ENCODE assay signal across 1 cellular context in the genomic region with DNA sequence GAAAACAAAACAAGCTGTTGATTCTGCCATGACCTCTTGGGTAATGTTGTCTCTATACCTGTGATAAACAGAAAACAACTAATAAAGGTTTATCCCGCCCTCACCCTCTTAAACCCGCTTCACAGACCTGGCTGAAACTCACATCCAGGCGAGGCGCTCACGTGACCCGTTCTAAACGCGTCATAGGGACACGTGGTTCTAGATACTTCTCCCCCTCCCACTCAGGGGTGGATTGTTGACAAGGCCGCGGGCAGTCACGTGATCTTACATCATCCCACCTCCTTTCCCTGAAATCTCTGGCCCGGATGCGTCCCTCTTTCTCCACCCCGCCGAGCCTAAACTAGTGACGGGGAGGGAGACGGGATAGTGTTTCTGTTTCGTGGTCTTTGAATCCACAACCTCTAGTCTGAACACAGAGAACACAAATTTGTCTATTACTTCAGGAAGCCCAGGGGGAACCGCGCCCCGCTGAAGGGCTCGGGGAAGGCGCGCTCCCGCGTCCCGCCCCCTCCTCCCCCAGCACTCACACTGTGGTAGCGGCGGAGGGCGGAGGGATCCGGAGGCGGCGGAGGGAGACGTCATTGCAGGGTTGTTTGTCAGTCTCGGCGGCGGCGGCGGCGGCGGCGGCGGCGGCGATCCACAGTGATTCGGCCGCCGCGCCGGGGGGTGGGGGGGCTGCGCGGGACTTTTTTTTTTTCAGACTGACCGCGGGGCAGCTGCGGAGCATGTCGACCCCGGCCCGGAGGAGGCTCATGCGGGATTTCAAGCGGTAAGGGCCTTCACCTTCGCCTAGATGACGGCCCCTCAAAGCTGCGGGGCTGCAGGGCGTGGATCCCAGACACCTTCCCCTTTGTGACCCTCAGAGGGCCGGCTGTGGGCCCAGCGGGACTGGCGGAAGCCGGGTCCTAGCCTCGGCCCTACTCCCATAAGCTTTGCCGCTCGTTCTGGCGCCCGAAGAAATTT.
TF ChIP-seq lines count a peak whose summit lies in the region.

TSS of gene UBE2B (plus strand) at position 699 of the 963 bp plus-strand sequence. CDS start at position 726, 27 bp downstream.

TF ChIP-seq in HepG2, 621 proteins besides CTCF, POLR2A, EP300 and RAD21 (continued from another document and continues in another):
- TF ChIP-seq SOX6 (IDR thresholded peaks at IDR 0.05): no peak
- TF ChIP-seq SOX6 (CRISPR knock-in tag; IDR thresholded peaks at IDR 0.05): peak; percentile 44; the same call in 1 of the 2 replicates
- TF ChIP-seq ZNF34 (CRISPR knock-in tag; IDR thresholded peaks at IDR 0.05; ENCODE audit: borderline replicate concordance): peak; percentile 91; the same call in 1 of the 2 replicates
- peak; percentile 26 to 38; a peak in 2 of 4 replicates for TF ChIP-seq NR2F1 (CRISPR knock-in tag; IDR thresholded peaks at IDR 0.05)
- peak; percentile 88 for TF ChIP-seq HDAC1 (CRISPR knock-in tag; IDR thresholded peaks at IDR 0.05)
- TF ChIP-seq ZNF292 (CRISPR knock-in tag; IDR thresholded peaks at IDR 0.05; ENCODE audit: borderline replicate concordance, low read depth): no peak
- no peak; the same call in 1 of the 2 replicates for TF ChIP-seq HINFP (CRISPR knock-in tag; IDR thresholded peaks at IDR 0.05; ENCODE audit: low read depth)
- peak; percentile 72; the same call in 1 of the 2 replicates for TF ChIP-seq ZNF335 (CRISPR knock-in tag; IDR thresholded peaks at IDR 0.05)
- TF ChIP-seq TAF1 (CRISPR knock-in tag; IDR thresholded peaks at IDR 0.05): peak; percentile 75
- TF ChIP-seq, protein P1, sequence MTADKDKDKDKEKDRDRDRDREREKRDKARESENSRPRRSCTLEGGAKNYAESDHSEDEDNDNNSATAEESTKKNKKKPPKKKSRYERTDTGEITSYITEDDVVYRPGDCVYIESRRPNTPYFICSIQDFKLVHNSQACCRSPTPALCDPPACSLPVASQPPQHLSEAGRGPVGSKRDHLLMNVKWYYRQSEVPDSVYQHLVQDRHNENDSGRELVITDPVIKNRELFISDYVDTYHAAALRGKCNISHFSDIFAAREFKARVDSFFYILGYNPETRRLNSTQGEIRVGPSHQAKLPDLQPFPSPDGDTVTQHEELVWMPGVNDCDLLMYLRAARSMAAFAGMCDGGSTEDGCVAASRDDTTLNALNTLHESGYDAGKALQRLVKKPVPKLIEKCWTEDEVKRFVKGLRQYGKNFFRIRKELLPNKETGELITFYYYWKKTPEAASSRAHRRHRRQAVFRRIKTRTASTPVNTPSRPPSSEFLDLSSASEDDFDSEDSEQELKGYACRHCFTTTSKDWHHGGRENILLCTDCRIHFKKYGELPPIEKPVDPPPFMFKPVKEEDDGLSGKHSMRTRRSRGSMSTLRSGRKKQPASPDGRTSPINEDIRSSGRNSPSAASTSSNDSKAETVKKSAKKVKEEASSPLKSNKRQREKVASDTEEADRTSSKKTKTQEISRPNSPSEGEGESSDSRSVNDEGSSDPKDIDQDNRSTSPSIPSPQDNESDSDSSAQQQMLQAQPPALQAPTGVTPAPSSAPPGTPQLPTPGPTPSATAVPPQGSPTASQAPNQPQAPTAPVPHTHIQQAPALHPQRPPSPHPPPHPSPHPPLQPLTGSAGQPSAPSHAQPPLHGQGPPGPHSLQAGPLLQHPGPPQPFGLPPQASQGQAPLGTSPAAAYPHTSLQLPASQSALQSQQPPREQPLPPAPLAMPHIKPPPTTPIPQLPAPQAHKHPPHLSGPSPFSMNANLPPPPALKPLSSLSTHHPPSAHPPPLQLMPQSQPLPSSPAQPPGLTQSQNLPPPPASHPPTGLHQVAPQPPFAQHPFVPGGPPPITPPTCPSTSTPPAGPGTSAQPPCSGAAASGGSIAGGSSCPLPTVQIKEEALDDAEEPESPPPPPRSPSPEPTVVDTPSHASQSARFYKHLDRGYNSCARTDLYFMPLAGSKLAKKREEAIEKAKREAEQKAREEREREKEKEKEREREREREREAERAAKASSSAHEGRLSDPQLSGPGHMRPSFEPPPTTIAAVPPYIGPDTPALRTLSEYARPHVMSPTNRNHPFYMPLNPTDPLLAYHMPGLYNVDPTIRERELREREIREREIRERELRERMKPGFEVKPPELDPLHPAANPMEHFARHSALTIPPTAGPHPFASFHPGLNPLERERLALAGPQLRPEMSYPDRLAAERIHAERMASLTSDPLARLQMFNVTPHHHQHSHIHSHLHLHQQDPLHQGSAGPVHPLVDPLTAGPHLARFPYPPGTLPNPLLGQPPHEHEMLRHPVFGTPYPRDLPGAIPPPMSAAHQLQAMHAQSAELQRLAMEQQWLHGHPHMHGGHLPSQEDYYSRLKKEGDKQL (CRISPR knock-in tag; IDR thresholded peaks at IDR 0.05; ENCODE audit: low read depth): peak; percentile 11; the same call in 1 of the 2 replicates
- no peak for TF ChIP-seq SNRNP70 (IDR thresholded peaks at IDR 0.05; ENCODE audit: low read depth, low read length)
- TF ChIP-seq ZNF768 (CRISPR knock-in tag; IDR thresholded peaks at IDR 0.05): peak; percentile 53; the same call in 1 of the 2 replicates
- TF ChIP-seq, protein P2, sequence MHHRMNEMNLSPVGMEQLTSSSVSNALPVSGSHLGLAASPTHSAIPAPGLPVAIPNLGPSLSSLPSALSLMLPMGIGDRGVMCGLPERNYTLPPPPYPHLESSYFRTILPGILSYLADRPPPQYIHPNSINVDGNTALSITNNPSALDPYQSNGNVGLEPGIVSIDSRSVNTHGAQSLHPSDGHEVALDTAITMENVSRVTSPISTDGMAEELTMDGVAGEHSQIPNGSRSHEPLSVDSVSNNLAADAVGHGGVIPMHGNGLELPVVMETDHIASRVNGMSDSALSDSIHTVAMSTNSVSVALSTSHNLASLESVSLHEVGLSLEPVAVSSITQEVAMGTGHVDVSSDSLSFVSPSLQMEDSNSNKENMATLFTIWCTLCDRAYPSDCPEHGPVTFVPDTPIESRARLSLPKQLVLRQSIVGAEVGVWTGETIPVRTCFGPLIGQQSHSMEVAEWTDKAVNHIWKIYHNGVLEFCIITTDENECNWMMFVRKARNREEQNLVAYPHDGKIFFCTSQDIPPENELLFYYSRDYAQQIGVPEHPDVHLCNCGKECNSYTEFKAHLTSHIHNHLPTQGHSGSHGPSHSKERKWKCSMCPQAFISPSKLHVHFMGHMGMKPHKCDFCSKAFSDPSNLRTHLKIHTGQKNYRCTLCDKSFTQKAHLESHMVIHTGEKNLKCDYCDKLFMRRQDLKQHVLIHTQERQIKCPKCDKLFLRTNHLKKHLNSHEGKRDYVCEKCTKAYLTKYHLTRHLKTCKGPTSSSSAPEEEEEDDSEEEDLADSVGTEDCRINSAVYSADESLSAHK (CRISPR knock-in tag; IDR thresholded peaks at IDR 0.05; ENCODE audit: borderline replicate concordance): no peak
- peak; percentile 64; the same call in 1 of the 2 replicates for TF ChIP-seq ZNF703 (CRISPR knock-in tag; IDR thresholded peaks at IDR 0.05; ENCODE audit: borderline replicate concordance)
- no peak for TF ChIP-seq ZNF879 (CRISPR knock-in tag; IDR thresholded peaks at IDR 0.05)
- no peak for TF ChIP-seq PHB2 (IDR thresholded peaks at IDR 0.05; ENCODE audit: partially characterized antibody)
- peak; percentile 70; the same call in 1 of the 2 replicates for TF ChIP-seq MAZ (IDR thresholded peaks at IDR 0.05; ENCODE audit: borderline replicate concordance, low read depth, low read length)
- TF ChIP-seq MAZ (CRISPR knock-in tag; IDR thresholded peaks at IDR 0.05; ENCODE audit: low read depth): peak; percentile 79
- no peak for TF ChIP-seq ZNF10 (CRISPR knock-in tag; IDR thresholded peaks at IDR 0.05; ENCODE audit: borderline replicate concordance, low read depth)
- TF ChIP-seq ZNF234 (CRISPR knock-in tag; conservative IDR thresholded peaks at IDR 0.05): no peak
- no peak for TF ChIP-seq ZNF552 (CRISPR knock-in tag; IDR thresholded peaks at IDR 0.05; ENCODE audit: borderline replicate concordance)
- no peak for TF ChIP-seq ZNF749 (CRISPR knock-in tag; IDR thresholded peaks at IDR 0.05; ENCODE audit: borderline replicate concordance)
- TF ChIP-seq MTF2 (CRISPR knock-in tag; IDR thresholded peaks at IDR 0.05; ENCODE audit: borderline replicate concordance): no peak
- TF ChIP-seq PHF20 (CRISPR knock-in tag; IDR thresholded peaks at IDR 0.05): peak; percentile 80
- no peak for TF ChIP-seq ZFAT (CRISPR knock-in tag; conservative IDR thresholded peaks at IDR 0.05)
- TF ChIP-seq, protein P3, sequence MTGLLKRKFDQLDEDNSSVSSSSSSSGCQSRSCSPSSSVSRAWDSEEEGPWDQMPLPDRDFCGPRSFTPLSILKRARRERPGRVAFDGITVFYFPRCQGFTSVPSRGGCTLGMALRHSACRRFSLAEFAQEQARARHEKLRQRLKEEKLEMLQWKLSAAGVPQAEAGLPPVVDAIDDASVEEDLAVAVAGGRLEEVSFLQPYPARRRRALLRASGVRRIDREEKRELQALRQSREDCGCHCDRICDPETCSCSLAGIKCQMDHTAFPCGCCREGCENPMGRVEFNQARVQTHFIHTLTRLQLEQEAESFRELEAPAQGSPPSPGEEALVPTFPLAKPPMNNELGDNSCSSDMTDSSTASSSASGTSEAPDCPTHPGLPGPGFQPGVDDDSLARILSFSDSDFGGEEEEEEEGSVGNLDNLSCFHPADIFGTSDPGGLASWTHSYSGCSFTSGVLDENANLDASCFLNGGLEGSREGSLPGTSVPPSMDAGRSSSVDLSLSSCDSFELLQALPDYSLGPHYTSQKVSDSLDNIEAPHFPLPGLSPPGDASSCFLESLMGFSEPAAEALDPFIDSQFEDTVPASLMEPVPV (CRISPR knock-in tag; IDR thresholded peaks at IDR 0.05): peak; percentile 42; the same call in 1 of the 2 replicates
- TF ChIP-seq ZMYM4 (CRISPR knock-in tag; IDR thresholded peaks at IDR 0.05): peak; percentile 84
- TF ChIP-seq GABPB1 (CRISPR knock-in tag; IDR thresholded peaks at IDR 0.05): peak; percentile 89
- TF ChIP-seq MEIS1 (CRISPR knock-in tag; IDR thresholded peaks at IDR 0.05; ENCODE audit: borderline replicate concordance): peak; percentile 35; the same call in 1 of the 2 replicates
- TF ChIP-seq GTF3A (CRISPR knock-in tag; conservative IDR thresholded peaks at IDR 0.05): no peak
- TF ChIP-seq MBD4 (IDR thresholded peaks at IDR 0.05; ENCODE audit: borderline replicate concordance, low read length): no peak
- TF ChIP-seq, protein P4, sequence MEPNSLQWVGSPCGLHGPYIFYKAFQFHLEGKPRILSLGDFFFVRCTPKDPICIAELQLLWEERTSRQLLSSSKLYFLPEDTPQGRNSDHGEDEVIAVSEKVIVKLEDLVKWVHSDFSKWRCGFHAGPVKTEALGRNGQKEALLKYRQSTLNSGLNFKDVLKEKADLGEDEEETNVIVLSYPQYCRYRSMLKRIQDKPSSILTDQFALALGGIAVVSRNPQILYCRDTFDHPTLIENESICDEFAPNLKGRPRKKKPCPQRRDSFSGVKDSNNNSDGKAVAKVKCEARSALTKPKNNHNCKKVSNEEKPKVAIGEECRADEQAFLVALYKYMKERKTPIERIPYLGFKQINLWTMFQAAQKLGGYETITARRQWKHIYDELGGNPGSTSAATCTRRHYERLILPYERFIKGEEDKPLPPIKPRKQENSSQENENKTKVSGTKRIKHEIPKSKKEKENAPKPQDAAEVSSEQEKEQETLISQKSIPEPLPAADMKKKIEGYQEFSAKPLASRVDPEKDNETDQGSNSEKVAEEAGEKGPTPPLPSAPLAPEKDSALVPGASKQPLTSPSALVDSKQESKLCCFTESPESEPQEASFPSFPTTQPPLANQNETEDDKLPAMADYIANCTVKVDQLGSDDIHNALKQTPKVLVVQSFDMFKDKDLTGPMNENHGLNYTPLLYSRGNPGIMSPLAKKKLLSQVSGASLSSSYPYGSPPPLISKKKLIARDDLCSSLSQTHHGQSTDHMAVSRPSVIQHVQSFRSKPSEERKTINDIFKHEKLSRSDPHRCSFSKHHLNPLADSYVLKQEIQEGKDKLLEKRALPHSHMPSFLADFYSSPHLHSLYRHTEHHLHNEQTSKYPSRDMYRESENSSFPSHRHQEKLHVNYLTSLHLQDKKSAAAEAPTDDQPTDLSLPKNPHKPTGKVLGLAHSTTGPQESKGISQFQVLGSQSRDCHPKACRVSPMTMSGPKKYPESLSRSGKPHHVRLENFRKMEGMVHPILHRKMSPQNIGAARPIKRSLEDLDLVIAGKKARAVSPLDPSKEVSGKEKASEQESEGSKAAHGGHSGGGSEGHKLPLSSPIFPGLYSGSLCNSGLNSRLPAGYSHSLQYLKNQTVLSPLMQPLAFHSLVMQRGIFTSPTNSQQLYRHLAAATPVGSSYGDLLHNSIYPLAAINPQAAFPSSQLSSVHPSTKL (CRISPR knock-in tag; IDR thresholded peaks at IDR 0.05): peak; percentile 68
- TF ChIP-seq ZNF333 (CRISPR knock-in tag; IDR thresholded peaks at IDR 0.05; ENCODE audit: borderline replicate concordance): no peak
- no peak for TF ChIP-seq ZNF616 (CRISPR knock-in tag; IDR thresholded peaks at IDR 0.05; ENCODE audit: low read depth)
- peak; percentile 38 for TF ChIP-seq BCL6 (CRISPR knock-in tag; IDR thresholded peaks at IDR 0.05)
- peak; percentile 73; the same call in 1 of the 3 replicates for TF ChIP-seq MXI1 (IDR thresholded peaks at IDR 0.05; ENCODE audit: borderline replicate concordance, low read depth, low read length)
- TF ChIP-seq ZNF207 (IDR thresholded peaks at IDR 0.05; ENCODE audit: borderline replicate concordance): peak; percentile 99
- TF ChIP-seq ZNF562 (CRISPR knock-in tag; IDR thresholded peaks at IDR 0.05; ENCODE audit: borderline replicate concordance): no peak
- 0 out of 2 replicates have a peak, but pooled peaks have one; percentile 21 for TF ChIP-seq ZNF558 (CRISPR knock-in tag; IDR thresholded peaks at IDR 0.05; ENCODE audit: borderline replicate concordance)
- 0 out of 2 replicates have a peak, but pooled peaks have one; percentile 31 for TF ChIP-seq MTERF4 (CRISPR knock-in tag; IDR thresholded peaks at IDR 0.05)
- no peak for TF ChIP-seq TCF12 (IDR thresholded peaks at IDR 0.05)
- no peak for TF ChIP-seq TCF12 (CRISPR knock-in tag; IDR thresholded peaks at IDR 0.05)
- TF ChIP-seq, protein P5, sequence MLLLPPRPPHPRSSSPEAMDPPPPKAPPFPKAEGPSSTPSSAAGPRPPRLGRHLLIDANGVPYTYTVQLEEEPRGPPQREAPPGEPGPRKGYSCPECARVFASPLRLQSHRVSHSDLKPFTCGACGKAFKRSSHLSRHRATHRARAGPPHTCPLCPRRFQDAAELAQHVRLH (CRISPR knock-in tag; IDR thresholded peaks at IDR 0.05; ENCODE audit: borderline replicate concordance, low read depth): peak; percentile 82
- peak; percentile 45; the same call in 1 of the 2 replicates for TF ChIP-seq HIVEP1 (CRISPR knock-in tag; IDR thresholded peaks at IDR 0.05)
